In genomic region chr5:150190987-150191386, GRCh38 we compare ENCODE assay signal across 21 cellular contexts. TPM values are rescaled to one million over a fixed set of nuclear protein-coding genes. Genes with fewer than 3 reads are reported as not detected.
DNase-seq lines count a peak whose midpoint lies in the region; ATAC-seq, FAIRE-seq and TF ChIP-seq lines count a peak whose summit lies in the region.
"Had no signal": no experiment of that assay in that cellular context is flagged by ENCODE, and none has a peak within 500 bp of the region (broad histone marks: within the 10 kb centered on the region; RNA-seq: fewer than 3 reads in every experiment).

No MANE protein-coding gene starts in this region.

- no peak overlapping the region for H4K5ac ChIP-seq in H1 (ENCODE audit: insufficient read length, low read depth, low read length)

- H2BK20ac ChIP-seq in H1 (ENCODE audit: low read length) = no peak overlapping the region

- POLR2A ChIA-PET in Panc1 (lab: Charles Lee) (no interaction called here), H1 (lab: Charles Lee; ENCODE audit: partially characterized antibody) (no interaction called here), T-cell (lab: Charles Lee) (no interaction called here)

- no peak overlapping the region for H2BK120ac ChIP-seq in H1 (replicated peaks; ENCODE audit: low read depth, low read length)

- no peaks in the 10 kb centered on the region for H3K9me2 ChIP-seq in GM23338 (ENCODE audit: insufficient read depth)

- H3K36me3 ChIP-seq in GM23338 (ENCODE audit: insufficient read depth) (no peaks in the 10 kb centered on the region), Panc1 (ENCODE audit: control insufficient read depth, insufficient read depth, low read length) (no peaks in the 10 kb centered on the region), H1 (ENCODE audit: control insufficient read depth in 2 of 4, insufficient read depth in 4 of 4, low read length in 3 of 4) (no peaks in the 10 kb centered on the region), transverse colon (no peaks in the 10 kb centered on the region)
- H3K36me3 ChIP-seq: BE2C had no signal

- no peak overlapping the region for H3K9ac ChIP-seq in H1 (replicated peaks in 1 of 4; ENCODE audit: extremely low read depth in 1 of 4, low read depth in 3 of 4, low read length in 3 of 4)

- no peak overlapping the region for H2BK12ac ChIP-seq in H1 (ENCODE audit: low read depth, low read length)

- H3K27ac Mint-ChIP-seq in GM23338 (no peak overlapping the region), nephron (no peak overlapping the region), T-cell (no peak overlapping the region)
- H3K27ac Mint-ChIP-seq: CD4-positive, alpha-beta memory T cell had no signal

- peaks cover under 1% of the 10 kb centered on the region; the same call in 1 of the 2 replicates for H3K4me1 ChIP-seq in GM23338 (ENCODE audit: insufficient read depth)
- no peaks in the 10 kb centered on the region for H3K4me1 ChIP-seq in Panc1 (ENCODE audit: control insufficient read depth, insufficient read depth, low read length)
- H3K4me1 ChIP-seq in H1 (replicated peaks in 1 of 4; ENCODE audit: control insufficient read depth in 3 of 4, insufficient read depth in 4 of 4, low read length in 3 of 4) = peaks cover 1 to 19% (median 6%) of the 10 kb centered on the region in 4 experiments
- H3K4me1 ChIP-seq in transverse colon = peaks cover 11 to 35% (median 28%) of the 10 kb centered on the region in 4 donors
- H3K4me1 ChIP-seq: BE2C had no signal

- H3K23ac ChIP-seq in H1 (ENCODE audit: insufficient read length) = no peak overlapping the region

- no peak overlapping the region for H3K14ac ChIP-seq in H1 (ENCODE audit: insufficient read length)

- intact Hi-C loops in Panc1 (cut with micrococcal nuclease; ENCODE audit: unreplicated experiment) (no loop called here), transverse colon (cut with DNase I; ENCODE audit: low total_unique reads) (no loop called here), left cardiac atrium (cut with DNase I) (no loop called here)

- no peaks in the 10 kb centered on the region for H3F3A ChIP-seq in GM23338 (replicated peaks; ENCODE audit: low read depth)

- no peak for FAIRE-seq in H1 (lab: Jason Lieb, UNC)
- FAIRE-seq: A204.1, D721Med had no signal

- H3K4me3 Mint-ChIP-seq in GM23338 (peak overlapping the region; percentile 54; the same call in 1 of the 3 replicates), nephron (peak overlapping the region; percentile 19 to 40 (median 24)), T-cell (no peak overlapping the region)
- H3K4me3 Mint-ChIP-seq: CD4-positive, alpha-beta memory T cell had no signal

- H4K8ac ChIP-seq in H1 (ENCODE audit: extremely low read depth, insufficient read depth, low read length) = no peak overlapping the region

- H3K9me3 ChIP-seq in Panc1 (ENCODE audit: control insufficient read depth, insufficient read depth, low read depth, low read length) (no peaks in the 10 kb centered on the region), H1 (ENCODE audit: insufficient read depth in 2 of 2, low read depth in 1 of 2, low read length in 1 of 2) (no peaks in the 10 kb centered on the region), transverse colon (no peaks in the 10 kb centered on the region)
- H3K9me3 ChIP-seq: BE2C had no signal

- no peaks in the 10 kb centered on the region for H3K79me1 ChIP-seq in H1 (ENCODE audit: low read depth, low read length)

- BruUV-seq in Panc1 (replicated peaks; lab: Mats Ljungman, UMichigan) = no TSS peak

- H3K23me2 ChIP-seq in H1 (ENCODE audit: low read depth, low read length) = peaks cover 6% of the 10 kb centered on the region; the same call in 1 of the 2 replicates

- no peak overlapping the region for H2BK15ac ChIP-seq in H1 (ENCODE audit: low read length)

- TF ChIP-seq RAD21 in H1 (IDR thresholded peaks at IDR 0.05 in 1 of 2, conservative IDR thresholded peaks at IDR 0.05 in 1 of 2; ENCODE audit: low read depth in 2 of 2, low read length in 2 of 2) = no peak

- H3K4me1 Mint-ChIP-seq in GM23338 (peaks cover 15% of the 10 kb centered on the region), nephron (peaks cover 7% of the 10 kb centered on the region), T-cell (no peaks in the 10 kb centered on the region)
- H3K4me1 Mint-ChIP-seq: CD4-positive, alpha-beta memory T cell had no signal

- H3K56ac ChIP-seq in H1 (replicated peaks; ENCODE audit: insufficient read length, low read depth, low read length) = no peak overlapping the region

- no peaks in the 10 kb centered on the region for H4K20me1 ChIP-seq in GM23338 (replicated peaks; ENCODE audit: insufficient read depth)
- peaks cover 1 to 3% of the 10 kb centered on the region in 2 experiments for H4K20me1 ChIP-seq in H1 (replicated peaks in 1 of 2; ENCODE audit: control insufficient read depth in 1 of 2, insufficient read depth in 2 of 2, low read length in 2 of 2)

- no peak for DNase-seq in GM23338 (ENCODE audit: low spot score)
- no peak for DNase-seq in Panc1 (ENCODE audit: low read depth, low spot score)
- DNase-seq in H1 (ENCODE audit: low read depth in 1 of 2, low spot score in 2 of 2) = no peak
- DNase-seq in transverse colon = no peak
- no peak for DNase-seq in left cardiac atrium
- DNase-seq in T-cell = no peak
- DNase-seq: BE2C; CD4-positive, alpha-beta memory T cell; COR-L47; DMS153; DMS79 treated with DMSO at 0.1 percent for 48 hours; EL; GF-D8 had no signal

- no peaks in the 10 kb centered on the region for H3K36me3 Mint-ChIP-seq in GM23338 (ENCODE audit: low read depth)
- no peaks in the 10 kb centered on the region for H3K36me3 Mint-ChIP-seq in nephron (ENCODE audit: low read depth)
- no peaks in the 10 kb centered on the region for H3K36me3 Mint-ChIP-seq in T-cell
- H3K36me3 Mint-ChIP-seq: CD4-positive, alpha-beta memory T cell had no signal

- H3K4me3 ChIP-seq in GM23338 (peak overlapping the region; percentile 72), Panc1 (ENCODE audit: low read depth in 2 of 2, low read length in 2 of 2) (no peak overlapping the region), H1 (ENCODE audit: extremely low read depth in 1 of 4, insufficient read depth in 2 of 4, low read depth in 3 of 4, low read length in 4 of 4) (peak overlapping the region in 1 of 4 experiments; percentile 61; a peak in 2 of 8 replicates), transverse colon (no peak overlapping the region)

- no peak overlapping the region for H3K27ac ChIP-seq in GM23338 (ENCODE audit: low read depth)
- no peak overlapping the region for H3K27ac ChIP-seq in Panc1 (ENCODE audit: low read length)
- no peak overlapping the region for H3K27ac ChIP-seq in H1 (ENCODE audit: low read depth, low read length)
- H3K27ac ChIP-seq in transverse colon = no peak overlapping the region
- H3K27ac ChIP-seq: C4-2B had no signal

- no peak for TF ChIP-seq CTCF in GM23338 (conservative IDR thresholded peaks at IDR 0.05; ENCODE audit: low read depth in 2 of 2)
- TF ChIP-seq CTCF in Panc1 (IDR thresholded peaks at IDR 0.05) = no peak
- no peak for TF ChIP-seq CTCF in H1 (IDR thresholded peaks at IDR 0.05; ENCODE audit: control extremely low read depth in 1 of 3, insufficient read depth in 1 of 3, low read depth in 1 of 3, low read length in 3 of 3)
- TF ChIP-seq CTCF in nephron (IDR thresholded peaks at IDR 0.05; ENCODE audit: unreplicated experiment in 3 of 3) = no peak
- no peak for TF ChIP-seq CTCF in transverse colon (IDR thresholded peaks at IDR 0.05)

- H2AK5ac ChIP-seq in H1 (ENCODE audit: low read depth, low read length) = no peak overlapping the region

- no peak overlapping the region for H2BK5ac ChIP-seq in H1 (ENCODE audit: low read depth, low read length)

- TF ChIP-seq POLR2A in H1 (IDR thresholded peaks at IDR 0.05; ENCODE audit: control extremely low read depth in 1 of 2, low read depth in 2 of 2, low read length in 2 of 2) (no peak), transverse colon (IDR thresholded peaks at IDR 0.05) (no peak)

- WGBS in H1 (ENCODE audit: extremely low coverage in 1 of 2, insufficient coverage in 1 of 2, insufficient read length in 1 of 2, insufficient replicate concordance in 2 of 2, low coverage in 1 of 2, low lambda C conversion rate in 2 of 2, missing lambda C conversion rate in 1 of 2), 2 experiments = 28% methylated on average over 2 of the region's 2 CpGs; no CpG with 5 or more reads in 1 of the 2 experiments
- 61% methylated on average over 2 of the region's 2 CpGs; no CpG with 5 or more reads in 1 of the 2 donors for WGBS in transverse colon (ENCODE audit: low coverage in 1 of 2), 2 donors

- in situ Hi-C loops in Panc1 (cut with HindIII; ENCODE audit: low pct_unique_long_range_greater_than_20kb, low sequenced_read_pairs) = no loop called here
- in situ Hi-C loops in transverse colon (cut with MboI; ENCODE audit: low pct_ligation_motif_present in 1 of 4, low pct_unique_long_range_greater_than_20kb in 1 of 4, low sequenced_read_pairs in 3 of 4) = no loop called here

- no peak for TF ChIP-seq EP300 in H1 (IDR thresholded peaks at IDR 0.05; ENCODE audit: borderline replicate concordance in 1 of 2, low read depth in 2 of 2, low read length in 2 of 2)
- TF ChIP-seq EP300 in transverse colon (IDR thresholded peaks at IDR 0.05; ENCODE audit: low read depth) = no peak

- H3K27me3 Mint-ChIP-seq in GM23338 (ENCODE audit: insufficient read depth, low read depth, poor library complexity) (peaks cover 70% of the 10 kb centered on the region), nephron (ENCODE audit: low read depth) (peaks cover 47% of the 10 kb centered on the region), T-cell (peaks cover 31 to 61% of the 10 kb centered on the region in 2 donors)

- H3K4me2 ChIP-seq in GM23338 (peak overlapping the region; percentile 88), H1 (ENCODE audit: insufficient read depth in 1 of 2, low read depth in 2 of 2, low read length in 2 of 2) (peak overlapping the region; percentile 78 to 87; a peak in 3 of 4 replicates)

- no peaks in the 10 kb centered on the region for H3K9me3 Mint-ChIP-seq in GM23338
- no peaks in the 10 kb centered on the region for H3K9me3 Mint-ChIP-seq in nephron
- H3K9me3 Mint-ChIP-seq in T-cell = no peaks in the 10 kb centered on the region
- H3K9me3 Mint-ChIP-seq: CD4-positive, alpha-beta memory T cell had no signal

- no peak overlapping the region for H4K91ac ChIP-seq in H1 (replicated peaks; ENCODE audit: insufficient read length, low read length)

- H2AFZ ChIP-seq in GM23338 (no peak overlapping the region; the same call in 1 of the 2 replicates), H1 (ENCODE audit: low read length) (no peak overlapping the region)

- ATAC-seq in GM23338 (peak; percentile 14; the same call in 2 of the 3 replicates), Panc1 (peak; percentile 31; the same call in 1 of the 2 replicates), left cardiac atrium (no peak), T-cell (replicated peaks in 1 of 4) (no peak), GM19324 (IDR thresholded peaks at IDR 0.05; ENCODE audit: low FRiP score, unreplicated experiment) (no peak)

- H3K79me2 ChIP-seq in GM23338 (replicated peaks; ENCODE audit: insufficient read depth) = no peaks in the 10 kb centered on the region
- H3K79me2 ChIP-seq in H1 (ENCODE audit: control insufficient read depth in 1 of 2, insufficient read depth in 2 of 2, low read length in 2 of 2) = no peaks in the 10 kb centered on the region

- no peak overlapping the region for H3K4ac ChIP-seq in H1 (replicated peaks; ENCODE audit: insufficient read length, low read depth, low read length)

- H3K27me3 ChIP-seq in GM23338 (ENCODE audit: insufficient read depth) = peaks cover 63% of the 10 kb centered on the region
- peaks cover 9% of the 10 kb centered on the region for H3K27me3 ChIP-seq in Panc1 (ENCODE audit: control insufficient read depth, insufficient read depth, low read length)
- H3K27me3 ChIP-seq in H1 (replicated peaks in 1 of 4; ENCODE audit: control insufficient read depth in 3 of 4, extremely low read depth in 1 of 4, insufficient read depth in 3 of 4, low read length in 3 of 4) = peaks cover 29 to 62% (median 58%) of the 10 kb centered on the region in 4 experiments
- peaks cover 12% of the 10 kb centered on the region for H3K27me3 ChIP-seq in transverse colon

- no peak overlapping the region for H3K18ac ChIP-seq in H1 (ENCODE audit: extremely low read depth, low read length)

- CTCF ChIA-PET in Panc1 (lab: Charles Lee) (interaction anchor here (0.7 kb wide), 1 partner anchor 74 kb away, joined by 4 read pairs; no protein-coding TSS in a partner anchor), H1 (lab: Charles Lee; ENCODE audit: partially characterized antibody) (interaction anchor here (1.0 to 23.7 kb wide), 9 partner anchors 9 to 142 kb away, joined by 3 to 302 read pairs (median 5); no protein-coding TSS in a partner anchor), T-cell (lab: Charles Lee) (interaction anchor here in 1 of 2 donors (0.5 kb wide), 1 partner anchor 1130 kb away, joined by 5 read pairs; no protein-coding TSS in a partner anchor)

RNA-seq across cellular contexts. Expression of gene SLC6A7, which starts 1.1 kb away (rescaled TPM):
- not detected in 2 replicates for total RNA-seq in GM23338 (2014; rRNA removed; shearing (Covaris generic))
- polyA plus RNA-seq in GM23338 (2016; fragmentation: Nextera tagmentation; extraction: Ambion mirVana) (not detected in 2 replicates), H1 (2011; rRNA removed) (0.02 and 0.12 TPM in 2 replicates)
- total RNA-seq in Panc1 (2021; ENCODE audit: unreplicated experiment) (not detected), transverse colon (10 to 100 TPM; 19.5 to 67.7 (median 21.3) TPM), left cardiac atrium (not detected), T-cell (not detected)
- polyA plus RNA-seq in Panc1 (2012; ENCODE audit: insufficient read length) = not detected
- 0.07 TPM in 1 of 2 replicates, not detected in the other for total RNA-seq in H1 (2021; fragmentation: NEBNext Ultra II Directional; extraction: Animal tissue kit (Norgen Biotek cat#: 25700))
- polyA plus RNA-seq in H1 (2011; cell fraction: cytosol; rRNA removed) = 0.04 TPM
- 0.58 TPM for polyA plus RNA-seq in H1 (2011; cell fraction: nucleus; rRNA removed)
- 0.09 to 0.13 TPM (median 0.11 TPM) in 3 of 4 replicates, not detected in the other for polyA plus RNA-seq in H1 (2012, experiment 1 of 2)
- not detected for polyA plus RNA-seq in H1 (2012, experiment 2 of 2)
- polyA plus RNA-seq in H1 (2013, experiment 1 of 2) = 0.06 TPM
- polyA plus RNA-seq in H1 (2013, experiment 2 of 2) = 0.06 TPM
- 0.41 TPM in 1 of 2 replicates, not detected in the other for polyA minus RNA-seq in H1 (2011; rRNA and poly(A)+ RNA removed)
- polyA minus RNA-seq in H1 (2011; cell fraction: cytosol; rRNA and poly(A)+ RNA removed) = not detected
- not detected for polyA minus RNA-seq in H1 (2011; cell fraction: nucleus; rRNA and poly(A)+ RNA removed)
- total RNA-seq: CD4-positive, alpha-beta memory T cell; H7; HT1080 had no signal
- polyA plus RNA-seq: AG04450; CD4-positive, alpha-beta memory T cell had no signal

RNA-seq across cellular contexts. Expression of gene CDX1, which starts 24.4 kb away (rescaled TPM):
- total RNA-seq in GM23338 (2014; rRNA removed; shearing (Covaris generic)) = not detected in 2 replicates
- not detected in 2 replicates for polyA plus RNA-seq in GM23338 (2016; fragmentation: Nextera tagmentation; extraction: Ambion mirVana)
- not detected for total RNA-seq in Panc1 (2021; ENCODE audit: unreplicated experiment)
- not detected for polyA plus RNA-seq in Panc1 (2012; ENCODE audit: insufficient read length)
- not detected in 2 replicates for total RNA-seq in H1 (2021; fragmentation: NEBNext Ultra II Directional; extraction: Animal tissue kit (Norgen Biotek cat#: 25700))
- polyA plus RNA-seq in H1 (2011; rRNA removed) = 0.06 TPM in 1 of 2 replicates, not detected in the other
- polyA plus RNA-seq in H1 (2011; cell fraction: cytosol; rRNA removed) = not detected
- not detected for polyA plus RNA-seq in H1 (2011; cell fraction: nucleus; rRNA removed)
- not detected in 4 replicates for polyA plus RNA-seq in H1 (2012, experiment 1 of 2)
- 0.13 TPM for polyA plus RNA-seq in H1 (2012, experiment 2 of 2)
- polyA plus RNA-seq in H1 (2013, experiment 1 of 2) = 0.06 TPM
- polyA plus RNA-seq in H1 (2013, experiment 2 of 2) = 0.04 TPM
- not detected in 2 replicates for polyA minus RNA-seq in H1 (2011; rRNA and poly(A)+ RNA removed)
- not detected for polyA minus RNA-seq in H1 (2011; cell fraction: cytosol; rRNA and poly(A)+ RNA removed)
- not detected for polyA minus RNA-seq in H1 (2011; cell fraction: nucleus; rRNA and poly(A)+ RNA removed)
- total RNA-seq in transverse colon = 100 to 1,000 TPM; 249 to 540 (median 360) TPM
- not detected for total RNA-seq in left cardiac atrium
- under 1 TPM in 1 of 5 donors, not detected in 4; 0.23 TPM for total RNA-seq in T-cell
- total RNA-seq: CD4-positive, alpha-beta memory T cell; HT1080 had no signal
- polyA plus RNA-seq: CD4-positive, alpha-beta memory T cell had no signal

RNA-seq across cellular contexts. Expression of gene PDGFRB, which starts 35.3 kb away (rescaled TPM):
- total RNA-seq in GM23338 (2014; rRNA removed; shearing (Covaris generic)) = 7.1 and 11.3 TPM in 2 replicates
- 4.1 and 4.5 TPM in 2 replicates for polyA plus RNA-seq in GM23338 (2016; fragmentation: Nextera tagmentation; extraction: Ambion mirVana)
- 1.8 TPM for total RNA-seq in Panc1 (2021; ENCODE audit: unreplicated experiment)
- polyA plus RNA-seq in Panc1 (2012; ENCODE audit: insufficient read length) = 0.35 TPM
- total RNA-seq in H1 (2021; fragmentation: NEBNext Ultra II Directional; extraction: Animal tissue kit (Norgen Biotek cat#: 25700)) = 13.7 and 15.9 TPM in 2 replicates
- 4.2 and 5.9 TPM in 2 replicates for polyA plus RNA-seq in H1 (2011; rRNA removed)
- polyA plus RNA-seq in H1 (2011; cell fraction: cytosol; rRNA removed) = 3.6 TPM
- polyA plus RNA-seq in H1 (2011; cell fraction: nucleus; rRNA removed) = 12.1 TPM
- 4.0 to 5.6 TPM (median 5.0 TPM) in 4 replicates for polyA plus RNA-seq in H1 (2012, experiment 1 of 2)
- polyA plus RNA-seq in H1 (2012, experiment 2 of 2) = 3.9 TPM
- polyA plus RNA-seq in H1 (2013, experiment 1 of 2) = 14.2 TPM
- polyA plus RNA-seq in H1 (2013, experiment 2 of 2) = 15.0 TPM
- polyA minus RNA-seq in H1 (2011; rRNA and poly(A)+ RNA removed) = 15.1 and 15.7 TPM in 2 replicates
- 6.9 TPM for polyA minus RNA-seq in H1 (2011; cell fraction: cytosol; rRNA and poly(A)+ RNA removed)
- 21.7 TPM for polyA minus RNA-seq in H1 (2011; cell fraction: nucleus; rRNA and poly(A)+ RNA removed)
- 10 to 100 TPM; 20.2 to 56.3 (median 28.3) TPM for total RNA-seq in transverse colon
- 10 to 100 TPM; 62.9 to 68.3 TPM for total RNA-seq in left cardiac atrium
- 1 to 10 TPM in 3 of 5 donors, under 1 TPM in 2; 0.32 to 3.6 (median 1.6) TPM for total RNA-seq in T-cell
- total RNA-seq: CD4-positive, alpha-beta memory T cell had no signal
- polyA plus RNA-seq: CD4-positive, alpha-beta memory T cell had no signal

Comparison
In these comparisons a context has a peak if more than half of its experiments do, and no peak if none do; other contexts are left out.
1. ATAC-seq: peak in GM23338 (single experiment) and Panc1 (single experiment); none in left cardiac atrium (0 of 2), T-cell (0 of 4) and GM19324 (single experiment).
2. H3K4me3 Mint-ChIP-seq: peak in GM23338 (single experiment) and nephron (3 of 3); none in T-cell (0 of 3).
3. RNA of gene SLC6A7, which starts 1.1 kb away (total RNA-seq): 19.5 to 67.7 TPM in transverse colon; 0.07 TPM in H1, not detected in left cardiac atrium, not detected in T-cell, not detected in GM23338 and not detected in Panc1 (single experiment); every median in the first group is over 10 times any median in the second.
4. RNA of gene CDX1, which starts 24.4 kb away (total RNA-seq): 249 to 540 TPM in transverse colon; not detected in left cardiac atrium, 0.23 TPM in T-cell, not detected in GM23338, not detected in Panc1 (single experiment) and not detected in H1; every median in the first group is over 100 times any median in the second.